ENCODE assay signal across 2 cellular contexts in the genomic region with DNA sequence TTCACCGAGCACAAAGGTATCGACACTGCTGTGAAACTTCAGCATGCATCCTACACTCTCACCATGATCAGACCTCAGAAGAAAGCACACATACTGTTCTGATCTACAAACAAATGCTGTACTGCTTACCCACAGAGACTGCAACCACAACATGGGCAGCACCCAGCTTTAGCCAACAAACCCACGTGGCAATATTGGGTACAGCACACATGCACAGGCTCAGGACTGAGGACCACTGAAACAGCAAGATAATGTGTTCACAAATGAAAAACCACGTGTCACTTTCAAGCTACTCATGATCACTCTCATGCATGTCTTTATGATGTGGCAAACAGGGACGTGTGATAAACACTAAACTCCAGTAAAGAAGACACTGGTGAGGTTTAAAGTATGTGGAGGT.
TF ChIP-seq lines count a peak whose summit lies in the region.

No MANE protein-coding gene starts in this region.

TF ChIP-seq in HepG2, 621 proteins besides CTCF, POLR2A, EP300 and RAD21:
- TF ChIP-seq, protein P1, sequence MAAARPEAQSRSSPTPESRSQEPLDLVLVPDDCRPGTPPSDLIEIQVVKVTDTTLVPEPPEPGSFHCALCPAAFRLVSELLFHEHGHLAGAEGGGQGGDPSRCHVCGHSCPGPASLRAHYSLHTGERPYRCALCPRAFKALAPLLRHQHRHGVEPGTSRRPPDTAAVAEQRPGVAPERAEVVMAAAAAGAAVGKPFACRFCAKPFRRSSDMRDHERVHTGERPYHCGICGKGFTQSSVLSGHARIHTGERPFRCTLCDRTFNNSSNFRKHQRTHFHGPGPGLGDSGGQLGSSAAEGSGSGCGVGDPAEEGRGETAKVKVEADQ (CRISPR knock-in tag; IDR thresholded peaks at IDR 0.05; ENCODE audit: borderline replicate concordance) = no peak
- TF ChIP-seq ZNF446 (CRISPR knock-in tag; IDR thresholded peaks at IDR 0.05) = no peak
- TF ChIP-seq, protein P2, sequence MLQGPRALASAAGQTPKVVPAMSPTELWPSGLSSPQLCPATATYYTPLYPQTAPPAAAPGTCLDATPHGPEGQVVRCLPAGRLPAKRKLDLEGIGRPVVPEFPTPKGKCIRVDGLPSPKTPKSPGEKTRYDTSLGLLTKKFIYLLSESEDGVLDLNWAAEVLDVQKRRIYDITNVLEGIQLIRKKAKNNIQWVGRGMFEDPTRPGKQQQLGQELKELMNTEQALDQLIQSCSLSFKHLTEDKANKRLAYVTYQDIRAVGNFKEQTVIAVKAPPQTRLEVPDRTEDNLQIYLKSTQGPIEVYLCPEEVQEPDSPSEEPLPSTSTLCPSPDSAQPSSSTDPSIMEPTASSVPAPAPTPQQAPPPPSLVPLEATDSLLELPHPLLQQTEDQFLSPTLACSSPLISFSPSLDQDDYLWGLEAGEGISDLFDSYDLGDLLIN (CRISPR knock-in tag; IDR thresholded peaks at IDR 0.05; ENCODE audit: borderline replicate concordance) = no peak
- TF ChIP-seq SNAI1 (CRISPR knock-in tag; IDR thresholded peaks at IDR 0.05; ENCODE audit: borderline replicate concordance) = no peak
- TF ChIP-seq, protein P3, sequence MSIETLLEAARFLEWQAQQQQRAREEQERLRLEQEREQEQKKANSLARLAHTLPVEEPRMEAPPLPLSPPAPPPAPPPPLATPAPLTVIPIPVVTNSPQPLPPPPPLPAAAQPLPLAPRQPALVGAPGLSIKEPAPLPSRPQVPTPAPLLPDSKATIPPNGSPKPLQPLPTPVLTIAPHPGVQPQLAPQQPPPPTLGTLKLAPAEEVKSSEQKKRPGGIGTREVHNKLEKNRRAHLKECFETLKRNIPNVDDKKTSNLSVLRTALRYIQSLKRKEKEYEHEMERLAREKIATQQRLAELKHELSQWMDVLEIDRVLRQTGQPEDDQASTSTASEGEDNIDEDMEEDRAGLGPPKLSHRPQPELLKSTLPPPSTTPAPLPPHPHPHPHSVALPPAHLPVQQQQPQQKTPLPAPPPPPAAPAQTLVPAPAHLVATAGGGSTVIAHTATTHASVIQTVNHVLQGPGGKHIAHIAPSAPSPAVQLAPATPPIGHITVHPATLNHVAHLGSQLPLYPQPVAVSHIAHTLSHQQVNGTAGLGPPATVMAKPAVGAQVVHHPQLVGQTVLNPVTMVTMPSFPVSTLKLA (IDR thresholded peaks at IDR 0.05) = peak; percentile 88
TF ChIP-seq in HepG2: peak in this region for 1.

TF ChIP-seq in SK-N-SH, 30 proteins besides CTCF, POLR2A, EP300 and RAD21 (continued from another document):
- TF ChIP-seq, protein P4, sequence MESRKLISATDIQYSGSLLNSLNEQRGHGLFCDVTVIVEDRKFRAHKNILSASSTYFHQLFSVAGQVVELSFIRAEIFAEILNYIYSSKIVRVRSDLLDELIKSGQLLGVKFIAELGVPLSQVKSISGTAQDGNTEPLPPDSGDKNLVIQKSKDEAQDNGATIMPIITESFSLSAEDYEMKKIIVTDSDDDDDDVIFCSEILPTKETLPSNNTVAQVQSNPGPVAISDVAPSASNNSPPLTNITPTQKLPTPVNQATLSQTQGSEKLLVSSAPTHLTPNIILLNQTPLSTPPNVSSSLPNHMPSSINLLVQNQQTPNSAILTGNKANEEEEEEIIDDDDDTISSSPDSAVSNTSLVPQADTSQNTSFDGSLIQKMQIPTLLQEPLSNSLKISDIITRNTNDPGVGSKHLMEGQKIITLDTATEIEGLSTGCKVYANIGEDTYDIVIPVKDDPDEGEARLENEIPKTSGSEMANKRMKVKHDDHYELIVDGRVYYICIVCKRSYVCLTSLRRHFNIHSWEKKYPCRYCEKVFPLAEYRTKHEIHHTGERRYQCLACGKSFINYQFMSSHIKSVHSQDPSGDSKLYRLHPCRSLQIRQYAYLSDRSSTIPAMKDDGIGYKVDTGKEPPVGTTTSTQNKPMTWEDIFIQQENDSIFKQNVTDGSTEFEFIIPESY (IDR thresholded peaks at IDR 0.05; ENCODE audit: borderline replicate concordance, low read depth) = no peak
- TF ChIP-seq EZH2phosphoT487 (IDR thresholded peaks at IDR 0.05; ENCODE audit: borderline replicate concordance, low read depth) = no peak
- no peak for TF ChIP-seq RCOR1 (IDR thresholded peaks at IDR 0.05; ENCODE audit: low read length)
- TF ChIP-seq JUND (IDR thresholded peaks at IDR 0.05) = no peak
- TF ChIP-seq GATA2 (CRISPR knock-in tag; IDR thresholded peaks at IDR 0.05) = no peak
- TF ChIP-seq, protein P5, sequence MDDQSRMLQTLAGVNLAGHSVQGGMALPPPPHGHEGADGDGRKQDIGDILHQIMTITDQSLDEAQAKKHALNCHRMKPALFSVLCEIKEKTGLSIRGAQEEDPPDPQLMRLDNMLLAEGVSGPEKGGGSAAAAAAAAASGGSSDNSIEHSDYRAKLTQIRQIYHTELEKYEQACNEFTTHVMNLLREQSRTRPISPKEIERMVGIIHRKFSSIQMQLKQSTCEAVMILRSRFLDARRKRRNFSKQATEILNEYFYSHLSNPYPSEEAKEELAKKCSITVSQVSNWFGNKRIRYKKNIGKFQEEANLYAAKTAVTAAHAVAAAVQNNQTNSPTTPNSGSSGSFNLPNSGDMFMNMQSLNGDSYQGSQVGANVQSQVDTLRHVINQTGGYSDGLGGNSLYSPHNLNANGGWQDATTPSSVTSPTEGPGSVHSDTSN (IDR thresholded peaks at IDR 0.05) = no peak
- no peak for TF ChIP-seq POLR2AphosphoS5 (IDR thresholded peaks at IDR 0.05; ENCODE audit: low read depth, low read length)
- TF ChIP-seq NRF1 (IDR thresholded peaks at IDR 0.05; ENCODE audit: low read depth, low read length) = no peak
- TF ChIP-seq NFIC (IDR thresholded peaks at IDR 0.05; ENCODE audit: borderline replicate concordance) = no peak
- TF ChIP-seq, protein P6, sequence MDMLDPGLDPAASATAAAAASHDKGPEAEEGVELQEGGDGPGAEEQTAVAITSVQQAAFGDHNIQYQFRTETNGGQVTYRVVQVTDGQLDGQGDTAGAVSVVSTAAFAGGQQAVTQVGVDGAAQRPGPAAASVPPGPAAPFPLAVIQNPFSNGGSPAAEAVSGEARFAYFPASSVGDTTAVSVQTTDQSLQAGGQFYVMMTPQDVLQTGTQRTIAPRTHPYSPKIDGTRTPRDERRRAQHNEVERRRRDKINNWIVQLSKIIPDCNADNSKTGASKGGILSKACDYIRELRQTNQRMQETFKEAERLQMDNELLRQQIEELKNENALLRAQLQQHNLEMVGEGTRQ (IDR thresholded peaks at IDR 0.05; ENCODE audit: borderline replicate concordance, low read depth, low read length) = no peak
- TF ChIP-seq, protein P7, sequence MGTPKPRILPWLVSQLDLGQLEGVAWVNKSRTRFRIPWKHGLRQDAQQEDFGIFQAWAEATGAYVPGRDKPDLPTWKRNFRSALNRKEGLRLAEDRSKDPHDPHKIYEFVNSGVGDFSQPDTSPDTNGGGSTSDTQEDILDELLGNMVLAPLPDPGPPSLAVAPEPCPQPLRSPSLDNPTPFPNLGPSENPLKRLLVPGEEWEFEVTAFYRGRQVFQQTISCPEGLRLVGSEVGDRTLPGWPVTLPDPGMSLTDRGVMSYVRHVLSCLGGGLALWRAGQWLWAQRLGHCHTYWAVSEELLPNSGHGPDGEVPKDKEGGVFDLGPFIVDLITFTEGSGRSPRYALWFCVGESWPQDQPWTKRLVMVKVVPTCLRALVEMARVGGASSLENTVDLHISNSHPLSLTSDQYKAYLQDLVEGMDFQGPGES (IDR thresholded peaks at IDR 0.05; ENCODE audit: low read depth, low read length) = no peak
